In the genomic region with DNA sequence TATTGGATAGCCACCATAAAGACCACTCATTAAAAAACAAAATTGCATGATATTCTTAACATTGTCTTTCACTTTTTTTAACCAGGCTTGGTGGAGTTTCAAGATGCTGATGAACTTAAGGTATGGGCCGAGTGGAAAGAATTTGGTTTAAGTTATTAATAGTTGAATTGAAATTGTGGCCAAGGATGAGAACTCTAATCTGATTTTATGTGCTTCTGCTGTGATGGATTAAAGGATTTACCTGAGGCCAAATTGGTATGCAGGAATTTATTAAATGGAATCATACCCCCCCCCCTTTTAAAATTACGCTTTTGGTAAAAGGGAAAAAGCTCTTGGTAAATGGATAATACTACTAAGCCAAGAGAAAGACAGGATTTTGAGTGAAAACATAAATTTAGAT, we compare ENCODE assay signal across 12 cellular contexts. TPM values are rescaled to one million over a fixed set of nuclear protein-coding genes. Genes with fewer than 3 reads are reported as not detected.
A peak's percentile ranks its signal among the peaks of the same experiment; 100 is the strongest.
DNase-seq lines count a peak whose midpoint lies in the region; ATAC-seq lines count a peak whose summit lies in the region.
"Had no signal": no experiment of that assay in that cellular context is flagged by ENCODE, and none has a peak within 500 bp of the region (broad histone marks: within the 10 kb centered on the region; RNA-seq: fewer than 3 reads in every experiment).

No MANE protein-coding gene starts in this region.

- no peak overlapping the region for H3K27ac Mint-ChIP-seq in CD4-positive, CD25-positive, alpha-beta regulatory T cell
- H3K27ac Mint-ChIP-seq in activated naive CD8-positive, alpha-beta T cell treated with anti-CD3 and anti-CD28 coated beads for 36 hours, result peak overlapping the region; percentile 83
- H3K27ac Mint-ChIP-seq in natural killer cell treated with Interleukin-12 subunit alpha and Interleukin-12 subunit beta and Interleukin-15 and Interleukin-18, amount 100 ng/mL, for 72 hours, result peak overlapping the region; percentile 61 to 73

- no peaks in the 10 kb centered on the region for H3K9me3 Mint-ChIP-seq in CD4-positive, CD25-positive, alpha-beta regulatory T cell
- H3K9me3 Mint-ChIP-seq in activated naive CD8-positive, alpha-beta T cell treated with anti-CD3 and anti-CD28 coated beads for 36 hours, result no peaks in the 10 kb centered on the region
- H3K9me3 Mint-ChIP-seq in natural killer cell treated with Interleukin-12 subunit alpha and Interleukin-12 subunit beta and Interleukin-15 and Interleukin-18, amount 100 ng/mL, for 72 hours, result no peaks in the 10 kb centered on the region

- H3K9ac ChIP-seq in HUES6 (ENCODE audit: low read length), result peak overlapping the region; percentile 60

- no peak for ATAC-seq in CD4-positive, CD25-positive, alpha-beta regulatory T cell (ENCODE audit: low read depth in 2 of 2)
- ATAC-seq in natural killer cell treated with Interleukin-12 subunit alpha and Interleukin-12 subunit beta and Interleukin-15 and Interleukin-18, amount 100 ng/mL, for 72 hours, result no peak
- ATAC-seq in GM18868 (IDR thresholded peaks at IDR 0.05; ENCODE audit: unreplicated experiment) (no peak), GM19351 (IDR thresholded peaks at IDR 0.05; ENCODE audit: unreplicated experiment) (no peak)

- H3K27me3 ChIP-seq in CD4-positive, CD25-positive, alpha-beta regulatory T cell (ENCODE audit: control insufficient read depth, insufficient read depth, low read length), result peaks cover 2% of the 10 kb centered on the region
- H3K27me3 ChIP-seq in HUES6 (ENCODE audit: control insufficient read depth, insufficient read depth, low read length), result no peaks in the 10 kb centered on the region

- no peak overlapping the region for H3K4me3 ChIP-seq in CD4-positive, CD25-positive, alpha-beta regulatory T cell (ENCODE audit: low read depth, low read length)
- H3K4me3 ChIP-seq in HUES6 (ENCODE audit: low read depth, low read length), result peak overlapping the region; percentile 75; the same call in 1 of the 2 replicates
- H3K4me3 ChIP-seq: lung had no signal

- peaks cover 15% of the 10 kb centered on the region for H3K36me3 Mint-ChIP-seq in CD4-positive, CD25-positive, alpha-beta regulatory T cell
- H3K36me3 Mint-ChIP-seq in activated naive CD8-positive, alpha-beta T cell treated with anti-CD3 and anti-CD28 coated beads for 36 hours, result peaks cover 64% of the 10 kb centered on the region
- H3K36me3 Mint-ChIP-seq in natural killer cell treated with Interleukin-12 subunit alpha and Interleukin-12 subunit beta and Interleukin-15 and Interleukin-18, amount 100 ng/mL, for 72 hours, result peaks cover 33% of the 10 kb centered on the region

- peaks cover 24% of the 10 kb centered on the region for H3K4me1 ChIP-seq in CD4-positive, CD25-positive, alpha-beta regulatory T cell (ENCODE audit: control insufficient read depth, insufficient read depth, low read length, poor library complexity, severe bottlenecking)
- peaks cover 52% of the 10 kb centered on the region for H3K4me1 ChIP-seq in HUES6 (ENCODE audit: control insufficient read depth, insufficient read depth, low read length)

- H3K9me3 ChIP-seq in CD4-positive, CD25-positive, alpha-beta regulatory T cell (ENCODE audit: control insufficient read depth in 2 of 2, low read length in 2 of 2), result no peaks in the 10 kb centered on the region
- H3K9me3 ChIP-seq in HUES6 (ENCODE audit: control insufficient read depth, insufficient read depth, low read depth, low read length), result no peaks in the 10 kb centered on the region

- H3K4me1 Mint-ChIP-seq in CD4-positive, CD25-positive, alpha-beta regulatory T cell, result peaks cover 21 to 42% (median 26%) of the 10 kb centered on the region in 4 donors
- H3K4me1 Mint-ChIP-seq in activated naive CD8-positive, alpha-beta T cell treated with anti-CD3 and anti-CD28 coated beads for 36 hours, result peaks cover 53% of the 10 kb centered on the region
- peaks cover 29 to 34% of the 10 kb centered on the region in 2 donors for H3K4me1 Mint-ChIP-seq in natural killer cell treated with Interleukin-12 subunit alpha and Interleukin-12 subunit beta and Interleukin-15 and Interleukin-18, amount 100 ng/mL, for 72 hours (ENCODE audit: low read depth in 2 of 2)

- H3K4me3 Mint-ChIP-seq in CD4-positive, CD25-positive, alpha-beta regulatory T cell, result peak overlapping the region in 3 of 4 donors; percentile 13 to 86 (median 58)
- peak overlapping the region; percentile 95 for H3K4me3 Mint-ChIP-seq in activated naive CD8-positive, alpha-beta T cell treated with anti-CD3 and anti-CD28 coated beads for 36 hours
- H3K4me3 Mint-ChIP-seq in natural killer cell treated with Interleukin-12 subunit alpha and Interleukin-12 subunit beta and Interleukin-15 and Interleukin-18, amount 100 ng/mL, for 72 hours, result peak overlapping the region; percentile 82

- no peak overlapping the region for H3K27ac ChIP-seq in CD4-positive, CD25-positive, alpha-beta regulatory T cell (ENCODE audit: insufficient read depth, low read length, poor library complexity, severe bottlenecking)
- H3K27ac ChIP-seq in HUES6 (ENCODE audit: low read depth, low read length), result peak overlapping the region; percentile 80; the same call in 1 of the 2 replicates

- DNase-seq in CD4-positive, CD25-positive, alpha-beta regulatory T cell, result no peak
- DNase-seq in activated naive CD8-positive, alpha-beta T cell treated with anti-CD3 and anti-CD28 coated beads for 36 hours, result no peak
- DNase-seq in natural killer cell treated with Interleukin-12 subunit alpha and Interleukin-12 subunit beta and Interleukin-15 and Interleukin-18, amount 100 ng/mL, for 72 hours (ENCODE audit: low spot score), result no peak
- no peak for DNase-seq in NCI-H526 (lab: John Stamatoyannopoulos, UW)
- DNase-seq in NCI-H2227 treated with DMSO at 0.1 percent for 48 hours (lab: John Stamatoyannopoulos, UW), result no peak
- DNase-seq: DMS153, H7, NCI-H1694 treated with DMSO at 0.1 percent for 48 hours had no signal

- peaks cover 14% of the 10 kb centered on the region for H3K27me3 Mint-ChIP-seq in CD4-positive, CD25-positive, alpha-beta regulatory T cell
- no peaks in the 10 kb centered on the region for H3K27me3 Mint-ChIP-seq in activated naive CD8-positive, alpha-beta T cell treated with anti-CD3 and anti-CD28 coated beads for 36 hours
- H3K27me3 Mint-ChIP-seq in natural killer cell treated with Interleukin-12 subunit alpha and Interleukin-12 subunit beta and Interleukin-15 and Interleukin-18, amount 100 ng/mL, for 72 hours, result no peaks in the 10 kb centered on the region

- H3K36me3 ChIP-seq in CD4-positive, CD25-positive, alpha-beta regulatory T cell (ENCODE audit: control insufficient read depth, insufficient read depth, low read length), result peaks cover 12% of the 10 kb centered on the region
- peaks cover 53% of the 10 kb centered on the region for H3K36me3 ChIP-seq in HUES6 (ENCODE audit: control insufficient read depth, insufficient read depth, low read length)

RNA-seq across cellular contexts. Expression of a gene that starts 33.8 kb away (rescaled TPM):
- 414 TPM for total RNA-seq in CD4-positive, CD25-positive, alpha-beta regulatory T cell
- 100 to 1,000 TPM; 217 to 490 (median 368) TPM for polyA plus RNA-seq in CD4-positive, CD25-positive, alpha-beta regulatory T cell
- 100 to 1,000 TPM; 249 to 257 TPM for total RNA-seq in activated naive CD8-positive, alpha-beta T cell treated with anti-CD3 and anti-CD28 coated beads for 36 hours
- 100 to 1,000 TPM; 136 to 203 TPM for total RNA-seq in natural killer cell treated with Interleukin-12 subunit alpha and Interleukin-12 subunit beta and Interleukin-15 and Interleukin-18, amount 100 ng/mL, for 72 hours

Comparison
In these comparisons a context has a peak if more than half of its experiments do, and no peak if none do; other contexts are left out.
1. H3K27ac Mint-ChIP-seq: peak in activated naive CD8-positive, alpha-beta T cell treated with anti-CD3 and anti-CD28 coated beads for 36 hours (single experiment) and natural killer cell treated with Interleukin-12 subunit alpha and Interleukin-12 subunit beta and Interleukin-15 and Interleukin-18, amount 100 ng/mL, for 72 hours (2 of 2); none in CD4-positive, CD25-positive, alpha-beta regulatory T cell (0 of 3).
2. Peak in every context shown above with its lines, with median percentiles within 50 percentile points of each other: H3K4me3 Mint-ChIP-seq.